Comparison of ENCODE assay signal across 9 cellular contexts in the genomic region with DNA sequence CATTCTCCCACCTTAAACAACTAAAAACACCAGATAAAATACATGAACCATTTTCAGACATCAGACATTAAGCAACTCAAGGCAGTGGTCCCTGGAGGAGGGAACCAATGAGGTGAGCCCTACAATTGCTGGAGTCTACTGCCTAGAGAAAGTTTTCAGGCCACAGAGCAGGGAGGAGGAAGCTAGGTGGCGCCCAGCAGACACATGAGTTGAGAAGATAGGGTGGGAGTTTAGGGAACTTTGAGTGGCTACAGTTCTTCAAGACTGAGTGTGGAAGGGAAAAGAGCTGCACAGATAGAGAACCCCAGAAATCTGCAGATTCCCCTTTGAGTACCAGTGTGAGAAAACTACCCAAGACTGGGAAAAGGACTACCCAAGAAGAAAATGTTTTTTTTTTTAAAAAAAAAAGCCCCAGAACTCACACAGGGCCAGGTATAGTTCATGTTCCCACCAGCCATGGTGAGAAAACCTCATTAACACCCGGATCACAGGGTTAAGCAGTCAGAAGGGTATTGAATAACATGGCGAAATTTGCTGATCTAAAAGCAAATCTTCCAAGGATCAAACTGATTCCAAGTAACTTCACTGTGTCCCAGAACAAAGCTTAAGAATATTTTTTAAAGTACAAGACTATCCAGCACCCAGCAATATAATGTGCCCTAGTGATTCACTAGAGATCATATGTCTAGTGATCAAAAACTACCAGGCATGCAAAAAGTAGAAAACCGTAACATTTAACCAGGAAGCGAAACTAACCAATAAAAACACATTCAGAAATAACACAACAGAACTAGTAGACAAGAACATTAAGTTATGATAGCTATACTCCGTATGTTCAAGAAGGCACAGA. TPM values are rescaled to one million over a fixed set of nuclear protein-coding genes. Genes with fewer than 3 reads are reported as not detected.
DNase-seq lines count a peak whose midpoint lies in the region; ATAC-seq lines count a peak whose summit lies in the region.
"Had no signal": no experiment of that assay in that cellular context is flagged by ENCODE, and none has a peak within 500 bp of the region (broad histone marks: within the 10 kb centered on the region; RNA-seq: fewer than 3 reads in every experiment).

No MANE protein-coding gene starts in this region.

- H3K27ac ChIP-seq in mesendoderm (ENCODE audit: low read depth, low read length): no peak overlapping the region

- H3K9ac ChIP-seq in mesendoderm (ENCODE audit: low read length): no peak overlapping the region

- no peak overlapping the region for H2BK120ac ChIP-seq in mesendoderm (ENCODE audit: low read depth, low read length)

- no peaks in the 10 kb centered on the region for H3K4me1 ChIP-seq in mesendoderm (ENCODE audit: control insufficient read depth, low read depth, low read length)

- H3K4me2 ChIP-seq in mesendoderm (ENCODE audit: low read length): no peak overlapping the region

- no peaks in the 10 kb centered on the region for H3K27me3 ChIP-seq in mesendoderm (ENCODE audit: insufficient read depth, low read length, poor library complexity)

- H3K4ac ChIP-seq in mesendoderm (ENCODE audit: low read depth, low read length): no peak overlapping the region

- peaks cover 3% of the 10 kb centered on the region for H3K36me3 ChIP-seq in mesendoderm (ENCODE audit: control insufficient read depth, insufficient read depth, low read length)

- no peak overlapping the region for H2BK5ac ChIP-seq in mesendoderm (ENCODE audit: low read length)

- no peak overlapping the region for H3K23ac ChIP-seq in mesendoderm (ENCODE audit: low read length)

- peak; percentile 55 for ATAC-seq in HG02588 (IDR thresholded peaks at IDR 0.05; ENCODE audit: unreplicated experiment)

- peaks cover 5% of the 10 kb centered on the region for H3K79me2 ChIP-seq in mesendoderm (ENCODE audit: control insufficient read depth, insufficient read depth, low read length)

- H3K4me3 ChIP-seq in mesendoderm (ENCODE audit: low read length): no peak overlapping the region

- DNase-seq in SKM-1 treated with dmso at 0.1 percent for 144 hours (lab: John Stamatoyannopoulos, UW; ENCODE audit: unreplicated experiment) (peak; percentile 42), SKM-1 (lab: John Stamatoyannopoulos, UW; ENCODE audit: unreplicated experiment) (no peak), RPMI8226 (peak; percentile 39), mesendoderm (peak; percentile 69), NCI-H2029 (lab: John Stamatoyannopoulos, UW) (no peak), head of caudate nucleus (no peak)
- DNase-seq in effector CD8-positive, alpha-beta T cell (lab: John Stamatoyannopoulos, UW): no peak
- DNase-seq: IMR-90 had no signal

- H2BK15ac ChIP-seq in mesendoderm (replicated peaks; ENCODE audit: low read depth): no peak overlapping the region

- WGBS in mesendoderm (ENCODE audit: extremely low coverage, insufficient coverage, low lambda C conversion rate): no CpG with 5 or more reads among the region's 6 CpGs

- no peak overlapping the region for H2AK5ac ChIP-seq in mesendoderm (ENCODE audit: low read length)

- no peak overlapping the region for H4K8ac ChIP-seq in mesendoderm (ENCODE audit: low read depth, low read length)

- no peak overlapping the region for H3K56ac ChIP-seq in mesendoderm (ENCODE audit: low read length)

- intact Hi-C loops in head of caudate nucleus (cut with DNase I): no loop called here

- H3K79me1 ChIP-seq in mesendoderm (ENCODE audit: low read length): peaks cover 1% of the 10 kb centered on the region

- no peak overlapping the region for H4K5ac ChIP-seq in mesendoderm (ENCODE audit: low read length)

- no peak overlapping the region for H3K18ac ChIP-seq in mesendoderm (ENCODE audit: low read length)

RNA-seq across cellular contexts. Expression of a gene that starts 12.0 kb away (rescaled TPM):
- polyA plus RNA-seq in mesendoderm (2013, experiment 1 of 2): 42.1 TPM
- polyA plus RNA-seq in mesendoderm (2013, experiment 2 of 2): 42.3 TPM

RNA-seq across cellular contexts. Expression of a gene that starts 55.3 kb away (rescaled TPM):
- 174 TPM for polyA plus RNA-seq in mesendoderm (2013, experiment 1 of 2)
- 169 TPM for polyA plus RNA-seq in mesendoderm (2013, experiment 2 of 2)

Comparison
In these comparisons a context has a peak if more than half of its experiments do, and no peak if none do; other contexts are left out.
1. DNase-seq: peak in SKM-1 treated with dmso at 0.1 percent for 144 hours (single experiment), RPMI8226 (single experiment) and mesendoderm (single experiment); none in SKM-1 (single experiment), NCI-H2029 (single experiment), head of caudate nucleus (0 of 42) and effector CD8-positive, alpha-beta T cell (single experiment).